11 cellular contexts compared by ENCODE assay signal in the genomic region with DNA sequence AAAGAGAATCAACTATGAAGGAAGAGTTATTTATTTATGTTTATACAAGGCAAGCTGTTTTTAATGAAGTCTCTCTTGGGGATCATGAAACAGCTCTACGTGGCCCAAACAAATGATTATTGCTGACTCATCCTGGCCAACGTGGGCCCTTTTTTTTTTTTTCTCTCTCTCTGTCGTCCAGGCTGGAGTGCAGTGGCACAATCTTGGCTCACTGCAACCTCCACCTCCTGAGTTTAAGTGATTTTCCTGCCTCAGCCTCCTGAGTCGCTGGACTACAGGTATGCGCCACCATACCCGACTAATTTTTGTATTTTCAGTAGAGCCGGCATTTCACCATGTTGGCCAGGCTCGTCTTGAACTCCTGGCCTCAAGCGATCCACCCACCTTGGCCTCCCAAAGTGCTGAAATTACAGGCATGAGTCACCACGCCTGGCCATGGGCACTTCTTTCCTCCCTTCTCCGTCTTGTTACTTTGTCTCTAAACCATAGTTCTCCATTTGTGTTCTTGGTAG.
DNase-seq lines count a peak whose midpoint lies in the region; ATAC-seq and TF ChIP-seq lines count a peak whose summit lies in the region.
"Had no signal": no experiment of that assay in that cellular context is flagged by ENCODE, and none has a peak within 500 bp of the region (broad histone marks: within the 10 kb centered on the region; RNA-seq: fewer than 3 reads in every experiment).

No MANE protein-coding gene starts in this region.

- TF ChIP-seq CTCF in BJ (IDR thresholded peaks at IDR 0.05; ENCODE audit: insufficient read depth, low read depth, low read length) (no peak), HFF-Myc (IDR thresholded peaks at IDR 0.05; ENCODE audit: low read depth, low read length, missing control alignments) (no peak), SU-DHL-6 (IDR thresholded peaks at IDR 0.05; ENCODE audit: insufficient read depth, low read length, poor library complexity, severe bottlenecking) (no peak), foreskin fibroblast (IDR thresholded peaks at IDR 0.05; ENCODE audit: low read depth, low read length) (no peak)

- peak overlapping the region; percentile 98 for H3K27ac ChIP-seq in SU-DHL-6 (ENCODE audit: low read depth, low read length)

- H3K36me3 ChIP-seq in BJ (ENCODE audit: control insufficient read depth, insufficient read depth, low read length) (no peaks in the 10 kb centered on the region), SU-DHL-6 (ENCODE audit: low read length) (no peaks in the 10 kb centered on the region)
- H3K36me3 ChIP-seq: HAP-1 had no signal

- H3F3A ChIP-seq in SU-DHL-6 (ENCODE audit: insufficient read depth), result peaks cover 52% of the 10 kb centered on the region

- H3K4me1 Mint-ChIP-seq in activated T-cell treated with anti-CD3 and anti-CD28 coated beads, Interleukin-2, amount 50 U/mL, for 4 hours (ENCODE audit: low read depth), result peaks cover 2% of the 10 kb centered on the region

- H3K79me2 ChIP-seq in SU-DHL-6 (ENCODE audit: insufficient read depth, low read length), result no peaks in the 10 kb centered on the region

- no peaks in the 10 kb centered on the region for H4K20me1 ChIP-seq in SU-DHL-6 (ENCODE audit: low read depth, low read length)

- POLR2A ChIA-PET in BJ (lab: Charles Lee), result interaction anchor here (0.6 kb wide), 2 partner anchors 9 to 856 kb away, joined by 3 to 7 read pairs; no protein-coding TSS in a partner anchor

- no peaks in the 10 kb centered on the region for H3K9me3 ChIP-seq in SU-DHL-6 (ENCODE audit: insufficient read depth, low read length)
- H3K9me3 ChIP-seq: HAP-1 had no signal

- H3K27me3 Mint-ChIP-seq in activated T-cell treated with anti-CD3 and anti-CD28 coated beads, Interleukin-2, amount 50 U/mL, for 4 hours (ENCODE audit: low read depth), result no peaks in the 10 kb centered on the region

- no peak overlapping the region for H3K4me3 Mint-ChIP-seq in activated T-cell treated with anti-CD3 and anti-CD28 coated beads, Interleukin-2, amount 50 U/mL, for 4 hours
- H3K4me3 Mint-ChIP-seq: T-helper 1 cell treated with Interleukin-12 subunit alpha and Interleukin-12 subunit beta and Interleukin-4 antibody, amounts not matched to agents 30 μg/mL and 1 μg/mL, for 36 hours had no signal

- H3K4me2 ChIP-seq in SU-DHL-6 (ENCODE audit: low read depth, low read length, poor library complexity, severe bottlenecking), result peak overlapping the region; percentile 89

- peak overlapping the region; percentile 64 for H3K9ac ChIP-seq in SU-DHL-6 (ENCODE audit: low read length)

- H3K27me3 ChIP-seq in BJ (ENCODE audit: control insufficient read depth, insufficient read depth, low read length) (peaks cover 1% of the 10 kb centered on the region; the same call in 1 of the 2 replicates), SU-DHL-6 (ENCODE audit: low read length) (no peaks in the 10 kb centered on the region)

- CTCF ChIA-PET in BJ (lab: Yijun Ruan, JAX), result interaction anchor here (0.8 kb wide), 1 partner anchor 55 kb away, joined by 3 read pairs; no protein-coding TSS in a partner anchor

- intact Hi-C loops in posterior cingulate gyrus (cut with DNase I), result no loop called here

- H3K9me3 Mint-ChIP-seq in activated T-cell treated with anti-CD3 and anti-CD28 coated beads, Interleukin-2, amount 50 U/mL, for 4 hours, result no peaks in the 10 kb centered on the region

- H3K4me3 ChIP-seq in BJ (ENCODE audit: low read depth, low read length) (no peak overlapping the region), HFF-Myc (replicated peaks; ENCODE audit: low read depth, low read length) (no peak overlapping the region), SU-DHL-6 (ENCODE audit: insufficient read depth, low read length, poor library complexity, severe bottlenecking) (no peak overlapping the region), foreskin fibroblast (ENCODE audit: low read depth in 1 of 2, low read length in 2 of 2) (no peak overlapping the region)
- H3K4me3 ChIP-seq: HAP-1 had no signal

- H2AFZ ChIP-seq in SU-DHL-6 (ENCODE audit: low read depth, low read length, severe bottlenecking), result peak overlapping the region; percentile 10

- no peaks in the 10 kb centered on the region for H3K9me2 ChIP-seq in SU-DHL-6 (replicated peaks; ENCODE audit: insufficient read depth, low read length)

- DNase-seq in BJ (ENCODE audit: low read depth) (peak; percentile 44), HFF-Myc (ENCODE audit: extremely low read depth, low read depth) (peak; percentile 77), foreskin fibroblast (peak; percentile 67 to 85), posterior cingulate gyrus (no peak)
- no peak for DNase-seq in activated T-cell treated with anti-CD3 and anti-CD28 coated beads, Interleukin-2, amount 50 U/mL, for 4 hours
- DNase-seq: hippocampal formation had no signal

- H3K36me3 Mint-ChIP-seq in activated T-cell treated with anti-CD3 and anti-CD28 coated beads, Interleukin-2, amount 50 U/mL, for 4 hours (ENCODE audit: insufficient read depth), result no peaks in the 10 kb centered on the region

- no peak for ATAC-seq in activated T-cell treated with anti-CD3 and anti-CD28 coated beads, Interleukin-2, amount 50 U/mL, for 4 hours
- ATAC-seq in GM21529 (IDR thresholded peaks at IDR 0.05; ENCODE audit: unreplicated experiment) (no peak), GM18873 (IDR thresholded peaks at IDR 0.05; ENCODE audit: low FRiP score, unreplicated experiment) (no peak)

Comparison
In these comparisons a context has a peak if more than half of its experiments do, and no peak if none do; other contexts are left out.
1. DNase-seq: peak in BJ (single experiment), HFF-Myc (single experiment) and foreskin fibroblast (2 of 2); none in activated T-cell treated with anti-CD3 and anti-CD28 coated beads, Interleukin-2, amount 50 U/mL, for 4 hours (single experiment) and posterior cingulate gyrus (0 of 10).